8 cellular contexts compared by ENCODE assay signal in genomic region chr6:42890311-42891198, GRCh38. TPM values are rescaled to one million over a fixed set of nuclear protein-coding genes. Genes with fewer than 3 reads are reported as not detected.
DNase-seq lines count a peak whose midpoint lies in the region; ATAC-seq and TF ChIP-seq lines count a peak whose summit lies in the region.

No MANE protein-coding gene starts in this region.

- H3K79me2 ChIP-seq in GM23338 (replicated peaks; ENCODE audit: insufficient read depth): no peaks in the 10 kb centered on the region
- no peaks in the 10 kb centered on the region for H3K79me2 ChIP-seq in neural cell (replicated peaks; ENCODE audit: insufficient read depth, low read length)

- peak overlapping the region; percentile 87 for H3K4me3 Mint-ChIP-seq in GM23338
- H3K4me3 Mint-ChIP-seq in stimulated activated naive CD8-positive, alpha-beta T cell treated with anti-CD3 and anti-CD28 coated beads, Interleukin-15, Interleukin-2, amounts not matched to agents 100 ng/mL and 50 ng/mL, for 24 hours: peak overlapping the region; percentile 85

- peaks cover 31% of the 10 kb centered on the region for H3K36me3 Mint-ChIP-seq in GM23338 (ENCODE audit: low read depth)
- H3K36me3 Mint-ChIP-seq in stimulated activated naive CD8-positive, alpha-beta T cell treated with anti-CD3 and anti-CD28 coated beads, Interleukin-15, Interleukin-2, amounts not matched to agents 100 ng/mL and 50 ng/mL, for 24 hours (ENCODE audit: low read depth): peaks cover 36% of the 10 kb centered on the region

- H4K20me1 ChIP-seq in GM23338 (replicated peaks; ENCODE audit: insufficient read depth): 0 out of 2 replicates have a peak, but pooled peaks cover 6% of the 10 kb centered on the region
- H4K20me1 ChIP-seq in neural cell (ENCODE audit: insufficient read depth): no peaks in the 10 kb centered on the region

- H3K4me1 ChIP-seq in GM23338 (ENCODE audit: insufficient read depth): peaks cover 7% of the 10 kb centered on the region; the same call in 1 of the 2 replicates

- H2AFZ ChIP-seq in GM23338 (peak overlapping the region; percentile 99), neural cell (ENCODE audit: low read depth, low read length) (peak overlapping the region; percentile 97)

- H3K9me2 ChIP-seq in GM23338 (ENCODE audit: insufficient read depth) (no peaks in the 10 kb centered on the region), neural cell (ENCODE audit: insufficient read depth, low read length) (no peaks in the 10 kb centered on the region)

- H3K4me3 ChIP-seq in GM23338 (peak overlapping the region; percentile 73), LNCaP clone FGC (ENCODE audit: low read depth, low read length) (peak overlapping the region; percentile 90), fibroblast of villous mesenchyme (ENCODE audit: low read depth, low read length) (peak overlapping the region; percentile 94), neural cell (ENCODE audit: low read length) (peak overlapping the region; percentile 93)

- ATAC-seq in GM23338: peak; percentile 91

- DNase-seq in Daoy (ENCODE audit: low read depth) (peak; percentile 97), GM23338 (ENCODE audit: low spot score) (peak; percentile 98), LNCaP clone FGC (ENCODE audit: low read depth) (peak; percentile 96), SHP77 (lab: John Stamatoyannopoulos, UW) (peak; percentile 98), activated gamma-delta T cell (lab: John Stamatoyannopoulos, UW) (peak; percentile 42), fibroblast of villous mesenchyme (ENCODE audit: low read depth) (peak; percentile 97)

- peaks cover 9% of the 10 kb centered on the region for H3K27me3 Mint-ChIP-seq in GM23338 (ENCODE audit: insufficient read depth, low read depth, poor library complexity)
- H3K27me3 Mint-ChIP-seq in stimulated activated naive CD8-positive, alpha-beta T cell treated with anti-CD3 and anti-CD28 coated beads, Interleukin-15, Interleukin-2, amounts not matched to agents 100 ng/mL and 50 ng/mL, for 24 hours: no peaks in the 10 kb centered on the region

- H3K36me3 ChIP-seq in GM23338 (ENCODE audit: insufficient read depth): peaks cover 10% of the 10 kb centered on the region; the same call in 1 of the 2 replicates
- H3K36me3 ChIP-seq in neural cell (ENCODE audit: insufficient read depth, low read length): no peaks in the 10 kb centered on the region

- H3K4me2 ChIP-seq in GM23338 (peak overlapping the region; percentile 70), neural cell (ENCODE audit: low read length) (peak overlapping the region; percentile 98)

- TF ChIP-seq CTCF in GM23338 (conservative IDR thresholded peaks at IDR 0.05; ENCODE audit: low read depth in 2 of 2) (no peak), LNCaP clone FGC (IDR thresholded peaks at IDR 0.05; ENCODE audit: control insufficient read depth, extremely low read depth, insufficient read depth) (no peak), fibroblast of villous mesenchyme (IDR thresholded peaks at IDR 0.05; ENCODE audit: insufficient read depth, low read depth, low read length) (no peak), neural cell (IDR thresholded peaks at IDR 0.05; ENCODE audit: poor library complexity, severe bottlenecking) (no peak)

- H3K27me3 ChIP-seq in GM23338 (ENCODE audit: insufficient read depth) (no peaks in the 10 kb centered on the region), neural cell (ENCODE audit: insufficient read depth, low read depth, low read length) (no peaks in the 10 kb centered on the region)

- peak overlapping the region; percentile 97 for H3K27ac Mint-ChIP-seq in GM23338
- H3K27ac Mint-ChIP-seq in stimulated activated naive CD8-positive, alpha-beta T cell treated with anti-CD3 and anti-CD28 coated beads, Interleukin-15, Interleukin-2, amounts not matched to agents 100 ng/mL and 50 ng/mL, for 24 hours: peak overlapping the region; percentile 85

- peak; percentile 42 for TF ChIP-seq EP300 in neural cell (conservative IDR thresholded peaks at IDR 0.05; ENCODE audit: poor library complexity, severe bottlenecking)

- no peak for TF ChIP-seq RAD21 in neural cell (conservative IDR thresholded peaks at IDR 0.05)

- H3K9me3 Mint-ChIP-seq in GM23338: no peaks in the 10 kb centered on the region
- H3K9me3 Mint-ChIP-seq in stimulated activated naive CD8-positive, alpha-beta T cell treated with anti-CD3 and anti-CD28 coated beads, Interleukin-15, Interleukin-2, amounts not matched to agents 100 ng/mL and 50 ng/mL, for 24 hours: no peaks in the 10 kb centered on the region

- peak overlapping the region; percentile 97 for H3K9ac ChIP-seq in neural cell (ENCODE audit: low read length)

- H3K27ac ChIP-seq in GM23338 (ENCODE audit: low read depth) (peak overlapping the region; percentile 94), neural cell (ENCODE audit: low read length) (peak overlapping the region; percentile 94)

- peaks cover 14% of the 10 kb centered on the region; the same call in 1 of the 3 replicates for H3K4me1 Mint-ChIP-seq in GM23338
- peaks cover 50% of the 10 kb centered on the region for H3K4me1 Mint-ChIP-seq in stimulated activated naive CD8-positive, alpha-beta T cell treated with anti-CD3 and anti-CD28 coated beads, Interleukin-15, Interleukin-2, amounts not matched to agents 100 ng/mL and 50 ng/mL, for 24 hours (ENCODE audit: low read depth)

- peaks cover 29% of the 10 kb centered on the region for H3F3A ChIP-seq in GM23338 (replicated peaks; ENCODE audit: low read depth)
- H3F3A ChIP-seq in neural cell (ENCODE audit: insufficient read depth, low read length, poor library complexity, severe bottlenecking): peaks cover 6% of the 10 kb centered on the region

- no peaks in the 10 kb centered on the region for H3K9me3 ChIP-seq in neural cell (ENCODE audit: low read length)

TF ChIP-seq in GM23338, 12 proteins besides CTCF, POLR2A, EP300 and RAD21:
- TF ChIP-seq ETS1 (IDR thresholded peaks at IDR 0.05) (peak; percentile 25; the same call in 1 of the 2 replicates), ZNF331 (CRISPR knock-in tag; IDR thresholded peaks at IDR 0.05; ENCODE audit: low read depth) (no peak), CREB1 (CRISPR knock-in tag; IDR thresholded peaks at IDR 0.05; ENCODE audit: low read depth) (0 out of 2 replicates have a peak, but pooled peaks have one; percentile 31), POLR2AphosphoS5 (IDR thresholded peaks at IDR 0.05; ENCODE audit: low read depth) (peak; percentile 91)

TF ChIP-seq in neural cell, 6 proteins besides CTCF, POLR2A, EP300 and RAD21:
- peak; percentile 93 for TF ChIP-seq POLR2AphosphoS5 (IDR thresholded peaks at IDR 0.05)
- TF ChIP-seq SMC3 (conservative IDR thresholded peaks at IDR 0.05; ENCODE audit: poor library complexity): peak; percentile 24
- TF ChIP-seq EZH2 (IDR thresholded peaks at IDR 0.05; ENCODE audit: borderline replicate concordance, insufficient read depth, low read length, poor library complexity, severe bottlenecking): no peak
- peak; percentile 37 for TF ChIP-seq TAF1 (IDR thresholded peaks at IDR 0.05; ENCODE audit: low read depth)
- TF ChIP-seq MXI1 (conservative IDR thresholded peaks at IDR 0.05; ENCODE audit: poor library complexity, severe bottlenecking): peak; percentile 89
- peak; percentile 88 for TF ChIP-seq REST (IDR thresholded peaks at IDR 0.05; ENCODE audit: borderline replicate concordance)

RNA-seq across cellular contexts. Expression of gene RPL7L1, which starts 11.1 kb away (rescaled TPM):
- 285 and 307 TPM in 2 replicates for total RNA-seq in Daoy (2014; rRNA removed; shearing (Covaris generic))
- 109 and 124 TPM in 2 replicates for total RNA-seq in GM23338 (2014; rRNA removed; shearing (Covaris generic))
- 82.1 and 86.9 TPM in 2 replicates for polyA plus RNA-seq in GM23338 (2016; fragmentation: Nextera tagmentation; extraction: Ambion mirVana)
- 117 and 157 TPM in 2 replicates for total RNA-seq in fibroblast of villous mesenchyme
- polyA plus RNA-seq in neural cell: 84.6 and 88.5 TPM in 2 replicates
- 147 and 171 TPM in 2 replicates for polyA minus RNA-seq in neural cell

RNA-seq across cellular contexts. Expression of gene PTCRA, which starts 25.3 kb away (rescaled TPM):
- not detected in 2 replicates for total RNA-seq in Daoy (2014; rRNA removed; shearing (Covaris generic))
- total RNA-seq in GM23338 (2014; rRNA removed; shearing (Covaris generic)): not detected in 2 replicates
- polyA plus RNA-seq in GM23338 (2016; fragmentation: Nextera tagmentation; extraction: Ambion mirVana) (0.30 TPM in 1 of 2 replicates, not detected in the other), neural cell (not detected in 2 replicates)
- not detected in 2 replicates for total RNA-seq in fibroblast of villous mesenchyme
- polyA minus RNA-seq in neural cell: not detected in 2 replicates

RNA-seq across cellular contexts. Expression of gene CNPY3, which starts 38.7 kb away (rescaled TPM):
- 33.4 and 45.0 TPM in 2 replicates for total RNA-seq in Daoy (2014; rRNA removed; shearing (Covaris generic))
- 66.3 and 67.0 TPM in 2 replicates for total RNA-seq in GM23338 (2014; rRNA removed; shearing (Covaris generic))
- 68.5 and 74.5 TPM in 2 replicates for polyA plus RNA-seq in GM23338 (2016; fragmentation: Nextera tagmentation; extraction: Ambion mirVana)
- 26.7 and 36.7 TPM in 2 replicates for total RNA-seq in fibroblast of villous mesenchyme
- 26.4 and 37.3 TPM in 2 replicates for polyA plus RNA-seq in neural cell
- polyA minus RNA-seq in neural cell: 20.8 and 23.6 TPM in 2 replicates

Comparison
In these comparisons a context has a peak if more than half of its experiments do, and no peak if none do; other contexts are left out.
1. Peak in every context shown above with its lines: DNase-seq, ATAC-seq, H3K4me3 ChIP-seq and H3K27ac ChIP-seq.
2. DNase-seq: peak in every context shown above with its lines; median percentile 98 in GM23338; 98 in SHP77; 97 in Daoy; 97 in fibroblast of villous mesenchyme; 96 in LNCaP clone FGC; 42 in activated gamma-delta T cell.